In genomic region chr7:47580175-47580701, GRCh38 we compare ENCODE assay signal across 1 cellular context.
TF ChIP-seq lines count a peak whose summit lies in the region.

No MANE protein-coding gene starts in this region.

TF ChIP-seq in HepG2, 621 proteins besides CTCF, POLR2A, EP300 and RAD21 (continued from another document and continues in another):
- TF ChIP-seq, protein P1, sequence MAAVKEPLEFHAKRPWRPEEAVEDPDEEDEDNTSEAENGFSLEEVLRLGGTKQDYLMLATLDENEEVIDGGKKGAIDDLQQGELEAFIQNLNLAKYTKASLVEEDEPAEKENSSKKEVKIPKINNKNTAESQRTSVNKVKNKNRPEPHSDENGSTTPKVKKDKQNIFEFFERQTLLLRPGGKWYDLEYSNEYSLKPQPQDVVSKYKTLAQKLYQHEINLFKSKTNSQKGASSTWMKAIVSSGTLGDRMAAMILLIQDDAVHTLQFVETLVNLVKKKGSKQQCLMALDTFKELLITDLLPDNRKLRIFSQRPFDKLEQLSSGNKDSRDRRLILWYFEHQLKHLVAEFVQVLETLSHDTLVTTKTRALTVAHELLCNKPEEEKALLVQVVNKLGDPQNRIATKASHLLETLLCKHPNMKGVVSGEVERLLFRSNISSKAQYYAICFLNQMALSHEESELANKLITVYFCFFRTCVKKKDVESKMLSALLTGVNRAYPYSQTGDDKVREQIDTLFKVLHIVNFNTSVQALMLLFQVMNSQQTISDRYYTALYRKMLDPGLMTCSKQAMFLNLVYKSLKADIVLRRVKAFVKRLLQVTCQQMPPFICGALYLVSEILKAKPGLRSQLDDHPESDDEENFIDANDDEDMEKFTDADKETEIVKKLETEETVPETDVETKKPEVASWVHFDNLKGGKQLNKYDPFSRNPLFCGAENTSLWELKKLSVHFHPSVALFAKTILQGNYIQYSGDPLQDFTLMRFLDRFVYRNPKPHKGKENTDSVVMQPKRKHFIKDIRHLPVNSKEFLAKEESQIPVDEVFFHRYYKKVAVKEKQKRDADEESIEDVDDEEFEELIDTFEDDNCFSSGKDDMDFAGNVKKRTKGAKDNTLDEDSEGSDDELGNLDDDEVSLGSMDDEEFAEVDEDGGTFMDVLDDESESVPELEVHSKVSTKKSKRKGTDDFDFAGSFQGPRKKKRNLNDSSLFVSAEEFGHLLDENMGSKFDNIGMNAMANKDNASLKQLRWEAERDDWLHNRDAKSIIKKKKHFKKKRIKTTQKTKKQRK (IDR thresholded peaks at IDR 0.05; ENCODE audit: low read length) = no peak
- TF ChIP-seq RAD51 (IDR thresholded peaks at IDR 0.05; ENCODE audit: borderline replicate concordance) (no peak), RCOR2 (CRISPR knock-in tag; IDR thresholded peaks at IDR 0.05) (peak; percentile 69; the same call in 1 of the 2 replicates), ZBTB3 (CRISPR knock-in tag; IDR thresholded peaks at IDR 0.05; ENCODE audit: borderline replicate concordance, low read depth) (no peak), PCBP1 (IDR thresholded peaks at IDR 0.05; ENCODE audit: borderline replicate concordance, low read depth, low read length) (no peak), ISX (CRISPR knock-in tag; conservative IDR thresholded peaks at IDR 0.05) (no peak), ZMYM2 (CRISPR knock-in tag; IDR thresholded peaks at IDR 0.05) (no peak), ARNT (IDR thresholded peaks at IDR 0.05) (no peak), ZNF34 (CRISPR knock-in tag; IDR thresholded peaks at IDR 0.05; ENCODE audit: borderline replicate concordance) (no peak), ZNF350 (CRISPR knock-in tag; IDR thresholded peaks at IDR 0.05; ENCODE audit: borderline replicate concordance, low read depth) (no peak), TFDP1 (CRISPR knock-in tag; IDR thresholded peaks at IDR 0.05; ENCODE audit: borderline replicate concordance) (no peak), ZNF550 (CRISPR knock-in tag; IDR thresholded peaks at IDR 0.05; ENCODE audit: borderline replicate concordance) (no peak), ZBTB8A (CRISPR knock-in tag; IDR thresholded peaks at IDR 0.05; ENCODE audit: borderline replicate concordance, low read depth) (no peak), CAMTA2 (CRISPR knock-in tag; IDR thresholded peaks at IDR 0.05; ENCODE audit: borderline replicate concordance) (no peak), ZNF839 (CRISPR knock-in tag; IDR thresholded peaks at IDR 0.05; ENCODE audit: borderline replicate concordance) (no peak), ARID5B (CRISPR knock-in tag; IDR thresholded peaks at IDR 0.05) (peak; percentile 82), NCOA2 (CRISPR knock-in tag; IDR thresholded peaks at IDR 0.05) (peak; percentile 76; the same call in 1 of the 2 replicates), SNAPC2 (CRISPR knock-in tag; IDR thresholded peaks at IDR 0.05) (no peak), ZNF891 (CRISPR knock-in tag; IDR thresholded peaks at IDR 0.05) (no peak), KDM3A (CRISPR knock-in tag; IDR thresholded peaks at IDR 0.05; ENCODE audit: low read depth) (no peak), ZNF441 (CRISPR knock-in tag; IDR thresholded peaks at IDR 0.05; ENCODE audit: borderline replicate concordance) (no peak), ZNF432 (CRISPR knock-in tag; IDR thresholded peaks at IDR 0.05; ENCODE audit: borderline replicate concordance) (no peak), NR2F6 (IDR thresholded peaks at IDR 0.05) (peak; percentile 94), NR2F6 (CRISPR knock-in tag; IDR thresholded peaks at IDR 0.05) (peak; percentile 98), NFIB (CRISPR knock-in tag; IDR thresholded peaks at IDR 0.05; ENCODE audit: borderline replicate concordance) (no peak), ZNF326 (CRISPR knock-in tag; IDR thresholded peaks at IDR 0.05; ENCODE audit: borderline replicate concordance) (no peak)
- TF ChIP-seq, protein P2, sequence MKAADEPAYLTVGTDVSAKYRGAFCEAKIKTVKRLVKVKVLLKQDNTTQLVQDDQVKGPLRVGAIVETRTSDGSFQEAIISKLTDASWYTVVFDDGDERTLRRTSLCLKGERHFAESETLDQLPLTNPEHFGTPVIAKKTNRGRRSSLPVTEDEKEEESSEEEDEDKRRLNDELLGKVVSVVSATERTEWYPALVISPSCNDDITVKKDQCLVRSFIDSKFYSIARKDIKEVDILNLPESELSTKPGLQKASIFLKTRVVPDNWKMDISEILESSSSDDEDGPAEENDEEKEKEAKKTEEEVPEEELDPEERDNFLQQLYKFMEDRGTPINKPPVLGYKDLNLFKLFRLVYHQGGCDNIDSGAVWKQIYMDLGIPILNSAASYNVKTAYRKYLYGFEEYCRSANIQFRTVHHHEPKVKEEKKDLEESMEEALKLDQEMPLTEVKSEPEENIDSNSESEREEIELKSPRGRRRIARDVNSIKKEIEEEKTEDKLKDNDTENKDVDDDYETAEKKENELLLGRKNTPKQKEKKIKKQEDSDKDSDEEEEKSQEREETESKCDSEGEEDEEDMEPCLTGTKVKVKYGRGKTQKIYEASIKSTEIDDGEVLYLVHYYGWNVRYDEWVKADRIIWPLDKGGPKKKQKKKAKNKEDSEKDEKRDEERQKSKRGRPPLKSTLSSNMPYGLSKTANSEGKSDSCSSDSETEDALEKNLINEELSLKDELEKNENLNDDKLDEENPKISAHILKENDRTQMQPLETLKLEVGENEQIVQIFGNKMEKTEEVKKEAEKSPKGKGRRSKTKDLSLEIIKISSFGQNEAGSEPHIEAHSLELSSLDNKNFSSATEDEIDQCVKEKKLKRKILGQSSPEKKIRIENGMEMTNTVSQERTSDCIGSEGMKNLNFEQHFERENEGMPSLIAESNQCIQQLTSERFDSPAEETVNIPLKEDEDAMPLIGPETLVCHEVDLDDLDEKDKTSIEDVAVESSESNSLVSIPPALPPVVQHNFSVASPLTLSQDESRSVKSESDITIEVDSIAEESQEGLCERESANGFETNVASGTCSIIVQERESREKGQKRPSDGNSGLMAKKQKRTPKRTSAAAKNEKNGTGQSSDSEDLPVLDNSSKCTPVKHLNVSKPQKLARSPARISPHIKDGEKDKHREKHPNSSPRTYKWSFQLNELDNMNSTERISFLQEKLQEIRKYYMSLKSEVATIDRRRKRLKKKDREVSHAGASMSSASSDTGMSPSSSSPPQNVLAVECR (CRISPR knock-in tag; IDR thresholded peaks at IDR 0.05; ENCODE audit: borderline replicate concordance) = peak; percentile 48; the same call in 1 of the 2 replicates
- TF ChIP-seq, protein P3, sequence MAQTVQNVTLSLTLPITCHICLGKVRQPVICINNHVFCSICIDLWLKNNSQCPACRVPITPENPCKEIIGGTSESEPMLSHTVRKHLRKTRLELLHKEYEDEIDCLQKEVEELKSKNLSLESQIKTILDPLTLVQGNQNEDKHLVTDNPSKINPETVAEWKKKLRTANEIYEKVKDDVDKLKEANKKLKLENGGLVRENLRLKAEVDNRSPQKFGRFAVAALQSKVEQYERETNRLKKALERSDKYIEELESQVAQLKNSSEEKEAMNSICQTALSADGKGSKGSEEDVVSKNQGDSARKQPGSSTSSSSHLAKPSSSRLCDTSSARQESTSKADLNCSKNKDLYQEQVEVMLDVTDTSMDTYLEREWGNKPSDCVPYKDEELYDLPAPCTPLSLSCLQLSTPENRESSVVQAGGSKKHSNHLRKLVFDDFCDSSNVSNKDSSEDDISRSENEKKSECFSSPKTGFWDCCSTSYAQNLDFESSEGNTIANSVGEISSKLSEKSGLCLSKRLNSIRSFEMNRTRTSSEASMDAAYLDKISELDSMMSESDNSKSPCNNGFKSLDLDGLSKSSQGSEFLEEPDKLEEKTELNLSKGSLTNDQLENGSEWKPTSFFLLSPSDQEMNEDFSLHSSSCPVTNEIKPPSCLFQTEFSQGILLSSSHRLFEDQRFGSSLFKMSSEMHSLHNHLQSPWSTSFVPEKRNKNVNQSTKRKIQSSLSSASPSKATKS (CRISPR knock-in tag; IDR thresholded peaks at IDR 0.05) = no peak
- TF ChIP-seq, protein P4, sequence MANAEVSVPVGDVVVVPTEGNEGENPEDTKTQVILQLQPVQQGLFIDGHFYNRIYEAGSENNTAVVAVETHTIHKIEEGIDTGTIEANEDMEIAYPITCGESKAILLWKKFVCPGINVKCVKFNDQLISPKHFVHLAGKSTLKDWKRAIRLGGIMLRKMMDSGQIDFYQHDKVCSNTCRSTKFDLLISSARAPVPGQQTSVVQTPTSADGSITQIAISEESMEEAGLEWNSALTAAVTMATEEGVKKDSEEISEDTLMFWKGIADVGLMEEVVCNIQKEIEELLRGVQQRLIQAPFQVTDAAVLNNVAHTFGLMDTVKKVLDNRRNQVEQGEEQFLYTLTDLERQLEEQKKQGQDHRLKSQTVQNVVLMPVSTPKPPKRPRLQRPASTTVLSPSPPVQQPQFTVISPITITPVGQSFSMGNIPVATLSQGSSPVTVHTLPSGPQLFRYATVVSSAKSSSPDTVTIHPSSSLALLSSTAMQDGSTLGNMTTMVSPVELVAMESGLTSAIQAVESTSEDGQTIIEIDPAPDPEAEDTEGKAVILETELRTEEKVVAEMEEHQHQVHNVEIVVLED (CRISPR knock-in tag; IDR thresholded peaks at IDR 0.05; ENCODE audit: borderline replicate concordance) = no peak
